ENCODE assay signal across 8 cellular contexts in genomic region chr4:186144180-186144579, GRCh38.
DNase-seq lines count a peak whose midpoint lies in the region; ATAC-seq and TF ChIP-seq lines count a peak whose summit lies in the region.

No MANE protein-coding gene starts in this region.

- H3K27me3 Mint-ChIP-seq in stimulated activated naive CD8-positive, alpha-beta T cell treated with anti-CD3 and anti-CD28 coated beads, Interleukin-15, amount 100 ng/mL, for 72 hours, result peaks cover 37% of the 10 kb centered on the region

- peak overlapping the region in 1 of 2 donors; percentile 56 for H3K27ac Mint-ChIP-seq in stimulated activated naive CD8-positive, alpha-beta T cell treated with anti-CD3 and anti-CD28 coated beads, Interleukin-15, amount 100 ng/mL, for 72 hours

- peak overlapping the region; percentile 55 to 59 for H3K4me3 ChIP-seq in cardiac fibroblast (replicated peaks in 1 of 2; ENCODE audit: low read depth in 2 of 2, low read length in 2 of 2)

- TF ChIP-seq CTCF in cardiac fibroblast (IDR thresholded peaks at IDR 0.05; ENCODE audit: low read depth, low read length), result peak; percentile 22

- no peaks in the 10 kb centered on the region for H3K9me3 Mint-ChIP-seq in stimulated activated naive CD8-positive, alpha-beta T cell treated with anti-CD3 and anti-CD28 coated beads, Interleukin-15, amount 100 ng/mL, for 72 hours

- H3K4me3 Mint-ChIP-seq in stimulated activated naive CD8-positive, alpha-beta T cell treated with anti-CD3 and anti-CD28 coated beads, Interleukin-15, amount 100 ng/mL, for 72 hours, result peak overlapping the region; percentile 59 to 82

- ATAC-seq in GM21529 (IDR thresholded peaks at IDR 0.05; ENCODE audit: unreplicated experiment), result peak; percentile 46
- peak; percentile 72 for ATAC-seq in stimulated activated naive CD8-positive, alpha-beta T cell treated with anti-CD3 and anti-CD28 coated beads, Interleukin-15, amount 100 ng/mL, for 72 hours

- DNase-seq in DMS153 (lab: John Stamatoyannopoulos, UW) (peak; percentile 23), DMS153 treated with DMSO at 0.1 percent for 48 hours (lab: John Stamatoyannopoulos, UW; ENCODE audit: unreplicated experiment) (no peak), NCI-H1092 (lab: John Stamatoyannopoulos, UW) (peak; percentile 56), cardiac fibroblast (ENCODE audit: low read depth in 2 of 2) (peak; percentile 53 to 63), kidney glomerular epithelial cell (lab: John Stamatoyannopoulos, UW) (peak; percentile 30), T1000 (lab: John Stamatoyannopoulos, UW) (no peak)
- no peak for DNase-seq in stimulated activated naive CD8-positive, alpha-beta T cell treated with anti-CD3 and anti-CD28 coated beads, Interleukin-15, amount 100 ng/mL, for 72 hours

- peaks cover 7% of the 10 kb centered on the region for H3K4me1 Mint-ChIP-seq in stimulated activated naive CD8-positive, alpha-beta T cell treated with anti-CD3 and anti-CD28 coated beads, Interleukin-15, amount 100 ng/mL, for 72 hours

Comparison
In these comparisons a context has a peak if more than half of its experiments do, and no peak if none do; other contexts are left out.
1. DNase-seq: peak in DMS153 (single experiment), NCI-H1092 (single experiment), cardiac fibroblast (2 of 2) and kidney glomerular epithelial cell (single experiment); none in DMS153 treated with DMSO at 0.1 percent for 48 hours (single experiment), stimulated activated naive CD8-positive, alpha-beta T cell treated with anti-CD3 and anti-CD28 coated beads, Interleukin-15, amount 100 ng/mL, for 72 hours (0 of 2) and T1000 (single experiment).